In genomic region chr9:71562140-71562539, GRCh38 we compare ENCODE assay signal across 25 cellular contexts.
"Had no signal": no experiment of that assay in that cellular context is flagged by ENCODE, and none has a peak within 500 bp of the region (broad histone marks: within the 10 kb centered on the region; RNA-seq: fewer than 3 reads in every experiment).

No MANE protein-coding gene starts in this region.

- H3K27ac Mint-ChIP-seq: natural killer cell; stimulated activated effector memory CD8-positive, alpha-beta T cell treated with anti-CD3 and anti-CD28 coated beads, Interleukin-12 subunit alpha, Interleukin-12 subunit beta, amount 100 ng/mL, for 72 hours had no signal

- H3K9me3 Mint-ChIP-seq: natural killer cell; stimulated activated effector memory CD8-positive, alpha-beta T cell treated with anti-CD3 and anti-CD28 coated beads, Interleukin-12 subunit alpha, Interleukin-12 subunit beta, amount 100 ng/mL, for 72 hours had no signal

- DNase-seq: dermis blood vessel endothelial cell; effector memory CD4-positive, alpha-beta T cell; erythroblast; esophagus squamous epithelium; foreskin melanocyte; glutamatergic neuron; hypothalamus; left ventricle myocardium superior; lower lobe of right lung; natural killer cell; occipital lobe; ovary; posterior cingulate gyrus; psoas muscle; right cardiac atrium; sigmoid colon; stimulated activated CD4-positive, alpha-beta T cell treated with anti-CD3 and anti-CD28 coated beads, Interleukin-2, amount 100 ng/mL, for 24 hours; stimulated activated CD4-positive, alpha-beta T cell treated with anti-CD3 and anti-CD28 coated beads, Interleukin-4, amount 100 ng/mL, for 24 hours; stimulated activated naive CD4-positive, alpha-beta T cell treated with Interleukin-2 at 50 U/mL for 16 hours; stomach; thyroid gland; trophoblast cell had no signal

- H3K4me1 Mint-ChIP-seq: natural killer cell; stimulated activated effector memory CD8-positive, alpha-beta T cell treated with anti-CD3 and anti-CD28 coated beads, Interleukin-12 subunit alpha, Interleukin-12 subunit beta, amount 100 ng/mL, for 72 hours had no signal

- H3K27me3 ChIP-seq: esophagus squamous epithelium, ovary, sigmoid colon, thyroid gland, vagina had no signal

- ATAC-seq: left ventricle myocardium superior; lower lobe of right lung; psoas muscle; right cardiac atrium; stimulated activated effector memory CD8-positive, alpha-beta T cell treated with anti-CD3 and anti-CD28 coated beads, Interleukin-12 subunit alpha, Interleukin-12 subunit beta, amount 100 ng/mL, for 72 hours had no signal

- H3K4me3 ChIP-seq: coronary artery, esophagus squamous epithelium, lower lobe of right lung, ovary, psoas muscle, sigmoid colon, stomach, thyroid gland, vagina had no signal

- H3K4me3 Mint-ChIP-seq: natural killer cell; stimulated activated effector memory CD8-positive, alpha-beta T cell treated with anti-CD3 and anti-CD28 coated beads, Interleukin-12 subunit alpha, Interleukin-12 subunit beta, amount 100 ng/mL, for 72 hours had no signal

- H3K36me3 ChIP-seq: esophagus squamous epithelium, lower lobe of right lung, ovary, sigmoid colon, stomach, thyroid gland, vagina had no signal

- H3K27ac ChIP-seq: coronary artery, esophagus squamous epithelium, lower lobe of right lung, ovary, psoas muscle, sigmoid colon, stomach, thyroid gland, vagina had no signal

- H3K4me1 ChIP-seq: esophagus squamous epithelium, lower lobe of right lung, psoas muscle, sigmoid colon, thyroid gland, vagina had no signal

- H3K36me3 Mint-ChIP-seq: natural killer cell; stimulated activated effector memory CD8-positive, alpha-beta T cell treated with anti-CD3 and anti-CD28 coated beads, Interleukin-12 subunit alpha, Interleukin-12 subunit beta, amount 100 ng/mL, for 72 hours had no signal
